8 cellular contexts compared by ENCODE assay signal in the genomic region with DNA sequence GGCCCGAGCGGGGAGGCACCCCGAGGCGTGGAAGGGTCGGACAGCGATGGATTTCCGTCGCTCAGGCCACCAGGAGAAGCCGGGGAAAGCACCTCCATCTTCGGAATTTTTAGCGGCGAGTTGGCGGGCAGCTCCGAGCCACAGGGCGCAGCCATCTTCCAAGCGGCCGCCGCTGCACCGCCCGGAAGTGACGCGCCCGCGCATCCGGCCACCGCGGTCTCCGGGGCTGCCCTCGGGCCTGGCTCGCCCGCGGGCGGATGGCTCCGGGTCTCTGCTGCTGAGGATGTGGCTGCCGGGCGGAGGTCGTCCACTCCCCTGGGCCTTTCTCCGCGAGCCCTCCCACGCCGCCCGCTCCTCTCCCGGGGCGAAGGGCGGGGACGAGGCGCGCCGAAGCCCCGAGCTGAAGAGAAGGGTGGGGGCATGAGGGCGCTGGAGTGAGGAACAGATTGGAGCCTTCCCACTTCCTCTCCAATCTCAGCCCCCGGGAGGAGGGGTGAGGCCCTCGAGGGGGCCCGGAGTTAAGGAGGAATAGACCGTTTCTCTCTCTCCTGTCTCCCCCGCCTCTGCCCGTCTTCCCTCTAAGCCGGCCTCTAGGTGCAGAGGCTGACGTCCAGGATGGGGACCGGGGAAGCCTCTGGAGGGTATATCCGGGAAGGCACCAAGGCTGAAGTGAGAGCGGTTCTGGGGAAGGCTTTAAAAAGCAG. TPM values are rescaled to one million over a fixed set of nuclear protein-coding genes. Genes with fewer than 3 reads are reported as not detected.
DNase-seq lines count a peak whose midpoint lies in the region; ATAC-seq, FAIRE-seq and TF ChIP-seq lines count a peak whose summit lies in the region.

A gene (minus strand): TSS at position 181 of the 704 bp plus-strand sequence. CDS start 26 bp downstream, at position 155.

- intact Hi-C loops in aorta (cut with DNase I), result loop anchor here (2.0 to 5.0 kb wide), 2 partner anchors 37 to 38 kb away; a partner anchor contains a TSS

- H3K4me1 Mint-ChIP-seq in T-helper 2 cell treated with Interferon-gamma antibody and Interleukin-4, amounts not matched to agents 5 μg/mL and 100 μg/mL, for 36 hours (ENCODE audit: low read depth), result peaks cover 27% of the 10 kb centered on the region
- peaks cover 18% of the 10 kb centered on the region for H3K4me1 Mint-ChIP-seq in astrocyte (ENCODE audit: low read depth, unreplicated experiment)

- no peaks in the 10 kb centered on the region for H3K9me3 Mint-ChIP-seq in T-helper 2 cell treated with Interferon-gamma antibody and Interleukin-4, amounts not matched to agents 5 μg/mL and 100 μg/mL, for 36 hours
- no peaks in the 10 kb centered on the region for H3K9me3 Mint-ChIP-seq in astrocyte (ENCODE audit: unreplicated experiment)

- peaks cover 36% of the 10 kb centered on the region for H4K20me1 ChIP-seq in astrocyte (ENCODE audit: insufficient read depth, low read length)

- H3K9me3 ChIP-seq in astrocyte (ENCODE audit: insufficient read depth, low read depth, low read length) (no peaks in the 10 kb centered on the region), aorta (ENCODE audit: control insufficient read depth, low read length) (no peaks in the 10 kb centered on the region)

- peak within 1 kb of the TSS; percentile 85 for H2AFZ ChIP-seq in astrocyte (ENCODE audit: low read depth, low read length)

- H3K9ac ChIP-seq in astrocyte (ENCODE audit: low read length), result peak within 1 kb of the TSS; percentile 92

- in situ Hi-C loops in GM13976 (cut with MboI; ENCODE audit: low sequenced_read_pairs, unreplicated experiment), result no loop called here

- H3K4me3 ChIP-seq in astrocyte (ENCODE audit: insufficient read depth, low read depth, low read length) (peak within 1 kb of the TSS; percentile 86), aorta (ENCODE audit: low read length in 2 of 2) (peak within 1 kb of the TSS; percentile 95 to 97)

- H3K27ac ChIP-seq in astrocyte (ENCODE audit: low read depth, low read length) (peak within 1 kb of the TSS; percentile 92), aorta (ENCODE audit: low read depth in 1 of 2, low read length in 2 of 2) (peak within 1 kb of the TSS; percentile 77 to 99)

- H3K36me3 ChIP-seq in astrocyte (ENCODE audit: insufficient read depth, low read length) (no peaks in the 10 kb centered on the region), aorta (ENCODE audit: control insufficient read depth in 1 of 2, insufficient read depth in 2 of 2, low read length in 1 of 2) (no peaks in the 10 kb centered on the region)

- H3K4me2 ChIP-seq in astrocyte (ENCODE audit: low read length), result peak within 1 kb of the TSS; percentile 96

- peak within 1 kb of the TSS; percentile 86 for H3K27ac Mint-ChIP-seq in T-helper 2 cell treated with Interferon-gamma antibody and Interleukin-4, amounts not matched to agents 5 μg/mL and 100 μg/mL, for 36 hours
- H3K27ac Mint-ChIP-seq in astrocyte (ENCODE audit: unreplicated experiment), result peak within 1 kb of the TSS; percentile 97

- peak within 1 kb of the TSS; percentile 91 for H3K4me3 Mint-ChIP-seq in T-helper 2 cell treated with Interferon-gamma antibody and Interleukin-4, amounts not matched to agents 5 μg/mL and 100 μg/mL, for 36 hours
- H3K4me3 Mint-ChIP-seq in astrocyte (ENCODE audit: unreplicated experiment), result peak within 1 kb of the TSS; percentile 89

- peak; percentile 91 for DNase-seq in GM13976 (ENCODE audit: low spot score)
- peak; percentile 85 for DNase-seq in NCI-H1105 (lab: John Stamatoyannopoulos, UW)
- DNase-seq in T-helper 2 cell treated with Interferon-gamma antibody and Interleukin-4, amounts not matched to agents 5 μg/mL and 100 μg/mL, for 36 hours (ENCODE audit: low spot score), result peak; percentile 86
- peak; percentile 69 for DNase-seq in astrocyte (ENCODE audit: low read depth)
- peak; percentile 86 for DNase-seq in hepatic stellate cell (ENCODE audit: low spot score)
- peak; percentile 97 for DNase-seq in retina
- DNase-seq in aorta, result peak; percentile 90 to 94

- no peaks in the 10 kb centered on the region for H3K27me3 ChIP-seq in astrocyte (ENCODE audit: insufficient read depth, low read length)
- H3K27me3 ChIP-seq in aorta (ENCODE audit: control insufficient read depth in 1 of 2, insufficient read depth in 2 of 2, low read length in 1 of 2), result no peaks in the 10 kb centered on the region

- H3K27me3 Mint-ChIP-seq in T-helper 2 cell treated with Interferon-gamma antibody and Interleukin-4, amounts not matched to agents 5 μg/mL and 100 μg/mL, for 36 hours (ENCODE audit: low read depth), result peaks cover 9% of the 10 kb centered on the region
- H3K27me3 Mint-ChIP-seq in astrocyte (ENCODE audit: low read depth, unreplicated experiment), result no peaks in the 10 kb centered on the region

- H3K79me2 ChIP-seq in astrocyte (ENCODE audit: insufficient read depth, low read length), result peaks cover 49% of the 10 kb centered on the region

- 0 to 1% methylated on average over 57 to 62 of the region's 62 CpGs for WGBS in aorta, 2 donors

- peaks cover 14% of the 10 kb centered on the region for H3K4me1 ChIP-seq in astrocyte (ENCODE audit: insufficient read depth, low read length)
- H3K4me1 ChIP-seq in aorta (ENCODE audit: control insufficient read depth in 1 of 2, insufficient read depth in 2 of 2, low read length in 2 of 2), result peaks cover 1 to 6% of the 10 kb centered on the region in 2 donors

- TF ChIP-seq CTCF in GM13976 (IDR thresholded peaks at IDR 0.05; ENCODE audit: borderline replicate concordance, control extremely low read depth, extremely low read depth, insufficient read depth, missing control alignments), result no peak
- no peak for TF ChIP-seq CTCF in astrocyte (IDR thresholded peaks at IDR 0.05; ENCODE audit: insufficient read depth, low read depth, low read length)

- ATAC-seq in HG02610 (IDR thresholded peaks at IDR 0.05; ENCODE audit: unreplicated experiment) (peak; percentile 88), aorta (ENCODE audit: low FRiP score) (peak; percentile 97)

- peaks cover 2% of the 10 kb centered on the region for H3K36me3 Mint-ChIP-seq in T-helper 2 cell treated with Interferon-gamma antibody and Interleukin-4, amounts not matched to agents 5 μg/mL and 100 μg/mL, for 36 hours (ENCODE audit: low read depth)
- H3K36me3 Mint-ChIP-seq in astrocyte (ENCODE audit: low read depth, unreplicated experiment), result peaks cover 4% of the 10 kb centered on the region

- no peak for FAIRE-seq in astrocyte (lab: Jason Lieb, UNC)

RNA-seq across cellular contexts. Expression of the gene that starts here (rescaled TPM):
- total RNA-seq in astrocyte, result 13.7 and 18.7 TPM in 2 replicates
- total RNA-seq in aorta, result 10 to 100 TPM; 21.5 to 23.6 TPM
- 10 to 100 TPM in 1 of 2 donors, 1 to 10 TPM in 1; 6.3 to 18.0 TPM for polyA plus RNA-seq in aorta

Comparison
In these comparisons a context has a peak if more than half of its experiments do, and no peak if none do; other contexts are left out.
1. Peak in every context shown above with its lines: DNase-seq, ATAC-seq, H3K4me3 ChIP-seq and H3K27ac ChIP-seq.